ENCODE assay signal across 8 cellular contexts in the genomic region with DNA sequence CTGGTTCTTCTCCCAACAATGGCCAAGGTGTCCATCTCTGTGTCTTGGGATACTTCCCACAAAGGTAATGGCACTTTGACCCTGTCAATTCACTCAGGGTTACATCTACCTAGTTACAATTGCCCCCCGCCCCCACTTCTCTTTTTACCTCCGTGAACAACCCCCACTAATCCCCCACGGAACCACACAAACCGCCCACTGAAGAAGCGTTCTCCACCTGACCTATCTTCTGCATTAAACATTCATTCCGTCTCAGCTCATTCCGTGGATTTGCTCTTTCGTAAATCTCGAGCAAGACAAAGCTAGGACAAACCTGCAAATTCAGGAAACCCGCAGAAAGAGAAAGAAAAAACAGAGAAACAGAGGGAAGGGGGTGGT. TPM values are rescaled to one million over a fixed set of nuclear protein-coding genes. Genes with fewer than 3 reads are reported as not detected.
DNase-seq lines count a peak whose midpoint lies in the region; ATAC-seq, FAIRE-seq and TF ChIP-seq lines count a peak whose summit lies in the region.

No MANE protein-coding gene starts in this region.

- H3K36me3 ChIP-seq in H7 (replicated peaks; ENCODE audit: control insufficient read depth, insufficient read depth, low read length) = no peaks in the 10 kb centered on the region
- H3K36me3 ChIP-seq in small intestine (ENCODE audit: control insufficient read depth in 2 of 2, insufficient read depth in 2 of 2, low read length in 2 of 2) = no peaks in the 10 kb centered on the region

- ATAC-seq in GM21526 (IDR thresholded peaks at IDR 0.05; ENCODE audit: low FRiP score, unreplicated experiment) (no peak), HG02840 (IDR thresholded peaks at IDR 0.05; ENCODE audit: low FRiP score, unreplicated experiment) (no peak)

- 0 to 1% (median 1%) methylated on average over 10 of the region's 10 CpGs for WGBS in small intestine, 3 donors

- DNase-seq in H7 = no peak
- DNase-seq in RPMI8226 = peak; percentile 25
- no peak for DNase-seq in fibroblast of the aortic adventitia (ENCODE audit: low read depth)
- peak; percentile 21 for DNase-seq in small intestine
- DNase-seq in activated T-cell treated with anti-CD3 and anti-CD28 coated beads, Interleukin-2, amount 50 U/mL, for 1 hour = no peak
- no peak for DNase-seq in NCI-H345 (lab: John Stamatoyannopoulos, UW)

- no peak for FAIRE-seq in small intestine (lab: Jason Lieb, UNC)

- peaks cover 2 to 3% of the 10 kb centered on the region in 2 donors for H3K4me1 ChIP-seq in small intestine (ENCODE audit: control insufficient read depth in 2 of 2, insufficient read depth in 1 of 2, low read depth in 1 of 2, low read length in 1 of 2)

- peak overlapping the region; percentile 96 for H3K4me3 ChIP-seq in H7 (ENCODE audit: insufficient read depth, low read depth, low read length)
- H3K4me3 ChIP-seq in fibroblast of the aortic adventitia (ENCODE audit: low read depth, low read length) = peak overlapping the region; percentile 88
- peak overlapping the region; percentile 87 to 90 for H3K4me3 ChIP-seq in small intestine (ENCODE audit: low read depth in 1 of 2, low read length in 2 of 2)

- H3K27ac ChIP-seq in small intestine (ENCODE audit: low read depth in 1 of 2, low read length in 1 of 2) = peak overlapping the region; percentile 75 to 91

- H3K27me3 ChIP-seq in H7 (ENCODE audit: control insufficient read depth, insufficient read depth, low read length) (no peaks in the 10 kb centered on the region), small intestine (ENCODE audit: control insufficient read depth in 2 of 2, insufficient read depth in 2 of 2, low read length in 2 of 2) (no peaks in the 10 kb centered on the region)

- no peaks in the 10 kb centered on the region for H3K9me3 ChIP-seq in small intestine (ENCODE audit: control insufficient read depth, low read depth)

- no peak for TF ChIP-seq CTCF in fibroblast of the aortic adventitia (IDR thresholded peaks at IDR 0.05; ENCODE audit: insufficient read depth, low read length)

RNA-seq across cellular contexts. Expression of a gene that starts 0.7 kb away (rescaled TPM):
- 33.0 and 45.1 TPM in 2 replicates for total RNA-seq in H7 (2014; rRNA removed; shearing (Covaris generic))
- 93.9 and 136 TPM in 2 replicates for total RNA-seq in fibroblast of the aortic adventitia (ENCODE audit: low replicate concordance)
- polyA plus RNA-seq in small intestine = 10 to 100 TPM; 13.0 to 33.1 (median 13.2) TPM

RNA-seq across cellular contexts. Expression of a gene that starts 40.3 kb away (rescaled TPM):
- total RNA-seq in H7 (2014; rRNA removed; shearing (Covaris generic)) = 282 and 292 TPM in 2 replicates
- 34.1 and 197 TPM in 2 replicates for total RNA-seq in fibroblast of the aortic adventitia (ENCODE audit: low replicate concordance)
- polyA plus RNA-seq in small intestine = 1,000 to 10,000 TPM in 2 of 3 donors, 100 to 1,000 TPM in 1; 712 to 1,298 (median 1,108) TPM

Comparison
In these comparisons a context has a peak if more than half of its experiments do, and no peak if none do; other contexts are left out.
1. DNase-seq: peak in RPMI8226 (single experiment) and small intestine (single experiment); none in H7 (single experiment), fibroblast of the aortic adventitia (single experiment), activated T-cell treated with anti-CD3 and anti-CD28 coated beads, Interleukin-2, amount 50 U/mL, for 1 hour (single experiment) and NCI-H345 (single experiment).
2. Peak in every context shown above with its lines, with median percentiles within 50 percentile points of each other: H3K4me3 ChIP-seq.